Comparison of ENCODE assay signal across 8 cellular contexts in the genomic region with DNA sequence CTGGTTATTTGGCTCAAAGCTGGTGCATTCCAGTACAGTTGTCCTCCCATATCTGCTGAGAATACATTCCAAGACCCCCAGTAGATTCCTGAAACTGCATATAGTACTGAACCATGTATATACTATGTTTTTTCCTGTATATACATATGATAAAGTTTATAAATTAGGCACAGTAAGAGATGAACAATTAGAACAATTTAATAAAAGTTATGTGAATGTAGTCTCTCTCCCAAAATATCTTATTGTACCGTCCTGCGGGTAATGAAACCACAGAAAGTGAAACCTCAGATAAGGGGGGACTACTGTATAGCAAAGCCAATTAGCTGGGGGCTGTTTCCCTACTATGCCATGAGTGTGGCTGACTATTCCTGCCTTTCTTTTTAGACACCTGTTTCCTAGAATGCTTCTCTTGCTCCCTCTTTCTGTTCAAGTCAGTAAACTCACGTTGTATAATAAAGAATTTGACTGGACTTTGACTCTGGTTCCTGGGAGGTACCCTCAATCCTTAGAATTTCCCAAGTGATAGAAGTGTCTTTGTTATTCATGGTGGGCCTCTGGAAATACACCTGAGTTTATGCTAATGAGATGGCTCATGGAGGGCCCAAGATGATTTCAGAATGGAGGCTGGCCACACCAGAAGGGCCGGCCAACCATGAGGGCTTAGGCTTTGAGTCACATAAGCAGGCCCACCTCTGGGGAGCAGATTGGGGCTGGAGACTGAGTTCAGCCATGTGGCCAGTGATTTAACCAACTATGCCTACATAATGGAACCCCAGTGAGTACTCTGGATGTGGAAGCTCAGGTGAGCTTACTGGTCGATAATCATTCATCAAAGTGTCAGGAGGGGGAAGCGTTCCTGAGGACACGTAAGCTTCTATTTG. TPM values are rescaled to one million over a fixed set of nuclear protein-coding genes. Genes with fewer than 3 reads are reported as not detected.
DNase-seq lines count a peak whose midpoint lies in the region; ATAC-seq lines count a peak whose summit lies in the region.

No MANE protein-coding gene starts in this region.

- H3K4me3 Mint-ChIP-seq in activated naive CD4-positive, alpha-beta T cell treated with anti-CD3 and anti-CD28 coated beads, Interleukin-2, amount 10 ng/mL, durations not matched to agents 7 days and 5 days = peak overlapping the region; percentile 92
- H3K4me3 Mint-ChIP-seq in stimulated activated naive B cell treated with anti-CD40 and anti-IgM and Interleukin-4, amounts not matched to agents 10 μg/mL and 1 μg/mL and 100 μg/mL, for 72 hours = peak overlapping the region; percentile 90 to 97

- no peak for ATAC-seq in right cardiac atrium
- ATAC-seq in stimulated activated naive B cell treated with anti-CD40 and anti-IgM and Interleukin-4, amounts not matched to agents 10 μg/mL and 1 μg/mL and 100 μg/mL, for 72 hours (replicated peaks) = no peak

- H3K9me3 Mint-ChIP-seq in activated naive CD4-positive, alpha-beta T cell treated with anti-CD3 and anti-CD28 coated beads, Interleukin-2, amount 10 ng/mL, durations not matched to agents 7 days and 5 days = no peaks in the 10 kb centered on the region
- H3K9me3 Mint-ChIP-seq in stimulated activated naive B cell treated with anti-CD40 and anti-IgM and Interleukin-4, amounts not matched to agents 10 μg/mL and 1 μg/mL and 100 μg/mL, for 72 hours = no peaks in the 10 kb centered on the region

- intact Hi-C loops in right cardiac atrium (cut with DNase I) = loop anchor here in 2 of 4 donors (5.0 to 10.0 kb wide), 2 partner anchors 340 to 343 kb away; a partner anchor contains a TSS

- peak overlapping the region; percentile 89 for H3K27ac Mint-ChIP-seq in activated naive CD4-positive, alpha-beta T cell treated with anti-CD3 and anti-CD28 coated beads, Interleukin-2, amount 10 ng/mL, durations not matched to agents 7 days and 5 days
- H3K27ac Mint-ChIP-seq in stimulated activated naive B cell treated with anti-CD40 and anti-IgM and Interleukin-4, amounts not matched to agents 10 μg/mL and 1 μg/mL and 100 μg/mL, for 72 hours = peak overlapping the region; percentile 98

- peak overlapping the region; percentile 67 for H3K4me3 ChIP-seq in right cardiac atrium (ENCODE audit: low read length)

- peaks cover 13% of the 10 kb centered on the region for H3K36me3 Mint-ChIP-seq in activated naive CD4-positive, alpha-beta T cell treated with anti-CD3 and anti-CD28 coated beads, Interleukin-2, amount 10 ng/mL, durations not matched to agents 7 days and 5 days
- peaks cover 6 to 9% of the 10 kb centered on the region in 2 donors for H3K36me3 Mint-ChIP-seq in stimulated activated naive B cell treated with anti-CD40 and anti-IgM and Interleukin-4, amounts not matched to agents 10 μg/mL and 1 μg/mL and 100 μg/mL, for 72 hours

- H3K27me3 ChIP-seq in right cardiac atrium (ENCODE audit: control insufficient read depth, insufficient read depth) = no peaks in the 10 kb centered on the region

- H3K9me3 ChIP-seq in right cardiac atrium (ENCODE audit: control insufficient read depth, low read length) = no peaks in the 10 kb centered on the region

- DNase-seq in activated naive CD4-positive, alpha-beta T cell treated with anti-CD3 and anti-CD28 coated beads, Interleukin-2, amount 10 ng/mL, durations not matched to agents 7 days and 5 days = no peak
- DNase-seq in activated naive CD4-positive, alpha-beta T cell treated with anti-CD3 and anti-CD28 coated beads, Interleukin-2, amount 50 U/mL, for 16 hours = no peak
- peak; percentile 22 to 39 for DNase-seq in activated CD4-positive, alpha-beta T cell treated with anti-CD3 and anti-CD28 coated beads, Interleukin-2, amount 50 U/mL, for 48 hours
- DNase-seq in right cardiac atrium (peak in 1 of 3 donors; percentile 37), DMS114 treated with DMSO at 0.1 percent for 48 hours (lab: John Stamatoyannopoulos, UW; ENCODE audit: unreplicated experiment) (no peak), NCI-H128 (lab: John Stamatoyannopoulos, UW; ENCODE audit: unreplicated experiment) (no peak), foreskin melanocyte (no peak)
- DNase-seq in stimulated activated naive B cell treated with anti-CD40 and anti-IgM and Interleukin-4, amounts not matched to agents 10 μg/mL and 1 μg/mL and 100 μg/mL, for 72 hours = peak; percentile 1

- peaks cover 4% of the 10 kb centered on the region for H3K27me3 Mint-ChIP-seq in activated naive CD4-positive, alpha-beta T cell treated with anti-CD3 and anti-CD28 coated beads, Interleukin-2, amount 10 ng/mL, durations not matched to agents 7 days and 5 days
- no peaks in the 10 kb centered on the region for H3K27me3 Mint-ChIP-seq in stimulated activated naive B cell treated with anti-CD40 and anti-IgM and Interleukin-4, amounts not matched to agents 10 μg/mL and 1 μg/mL and 100 μg/mL, for 72 hours

- CTCF ChIA-PET in activated naive CD4-positive, alpha-beta T cell treated with anti-CD3 and anti-CD28 coated beads, Interleukin-2, amount 10 ng/mL, durations not matched to agents 7 days and 5 days (lab: Charles Lee) = interaction anchor here (0.6 to 2.4 kb wide), 5 partner anchors 37 to 342 kb away, joined by 3 to 5 read pairs (median 4); a partner anchor contains a TSS

- peaks cover 3% of the 10 kb centered on the region for H3K4me1 ChIP-seq in right cardiac atrium (ENCODE audit: control insufficient read depth, insufficient read depth, low read length)

- H3K4me1 Mint-ChIP-seq in activated naive CD4-positive, alpha-beta T cell treated with anti-CD3 and anti-CD28 coated beads, Interleukin-2, amount 10 ng/mL, durations not matched to agents 7 days and 5 days = peaks cover 35% of the 10 kb centered on the region
- peaks cover 15 to 22% of the 10 kb centered on the region in 2 donors for H3K4me1 Mint-ChIP-seq in stimulated activated naive B cell treated with anti-CD40 and anti-IgM and Interleukin-4, amounts not matched to agents 10 μg/mL and 1 μg/mL and 100 μg/mL, for 72 hours

- WGBS in right cardiac atrium = 86% methylated on average over 7 of the region's 7 CpGs

- peak overlapping the region; percentile 48 for H3K27ac ChIP-seq in right cardiac atrium (ENCODE audit: low read length)

RNA-seq across cellular contexts. Expression of a gene that starts 0.7 kb away (rescaled TPM):
- 10 to 100 TPM in 1 of 4 donors, 1 to 10 TPM in 3; 7.1 to 10.9 (median 8.9) TPM for total RNA-seq in right cardiac atrium
- 6.1 TPM for polyA plus RNA-seq in right cardiac atrium

RNA-seq across cellular contexts. Expression of a gene that starts 37.5 kb away (rescaled TPM):
- 10 to 100 TPM; 12.9 to 14.6 (median 13.8) TPM for total RNA-seq in right cardiac atrium
- 26.3 TPM for polyA plus RNA-seq in right cardiac atrium

Comparison
In these comparisons a context has a peak if more than half of its experiments do, and no peak if none do; other contexts are left out.
1. DNase-seq: peak in activated CD4-positive, alpha-beta T cell treated with anti-CD3 and anti-CD28 coated beads, Interleukin-2, amount 50 U/mL, for 48 hours (2 of 2) and stimulated activated naive B cell treated with anti-CD40 and anti-IgM and Interleukin-4, amounts not matched to agents 10 μg/mL and 1 μg/mL and 100 μg/mL, for 72 hours (single experiment); none in activated naive CD4-positive, alpha-beta T cell treated with anti-CD3 and anti-CD28 coated beads, Interleukin-2, amount 10 ng/mL, durations not matched to agents 7 days and 5 days (single experiment), activated naive CD4-positive, alpha-beta T cell treated with anti-CD3 and anti-CD28 coated beads, Interleukin-2, amount 50 U/mL, for 16 hours (single experiment), DMS114 treated with DMSO at 0.1 percent for 48 hours (single experiment), NCI-H128 (single experiment) and foreskin melanocyte (single experiment).